ENCODE assay signal across 26 cellular contexts in genomic region chr6:150939399-150939798, GRCh38.
"Had no signal": no experiment of that assay in that cellular context is flagged by ENCODE, and none has a peak within 500 bp of the region (broad histone marks: within the 10 kb centered on the region; RNA-seq: fewer than 3 reads in every experiment).

No MANE protein-coding gene starts in this region.

- H3K27me3 Mint-ChIP-seq: activated B cell treated with CpG ODN at 0.5 μM for 24 hours; activated CD4-positive, alpha-beta T cell treated with anti-CD3 and anti-CD28 coated beads, Interleukin-2, amount 10 ng/mL, durations not matched to agents 7 days and 5 days; activated CD8-positive, alpha-beta memory T cell treated with anti-CD3 and anti-CD28 coated beads, Interleukin-2, amount 10 ng/mL, durations not matched to agents 7 days and 5 days; activated naive CD4-positive, alpha-beta T cell treated with anti-CD3 and anti-CD28 coated beads, Interleukin-2, amount 50 U/mL, for 24 hours; activated T-cell treated with anti-CD3 and anti-CD28 coated beads, Interleukin-2, amount 50 U/mL, for 24 hours; central memory CD8-positive, alpha-beta T cell; T-cell had no signal

- H3K9me3 Mint-ChIP-seq: activated B cell treated with CpG ODN at 0.5 μM for 24 hours; activated CD4-positive, alpha-beta T cell treated with anti-CD3 and anti-CD28 coated beads, Interleukin-2, amount 10 ng/mL, durations not matched to agents 7 days and 5 days; activated naive CD4-positive, alpha-beta T cell treated with anti-CD3 and anti-CD28 coated beads, Interleukin-2, amount 50 U/mL, for 24 hours; activated T-cell treated with anti-CD3 and anti-CD28 coated beads, Interleukin-2, amount 50 U/mL, for 24 hours; activated T-helper 1 cell treated with anti-CD3 and anti-CD28 coated beads, Interleukin-12 subunit alpha, Interleukin-12 subunit beta, Interleukin-2, Interleukin-4 antibody, amounts not matched to agents 30 ng/mL and 10 ng/mL and 1 ng/mL, durations not matched to agents 14 hours and 24 hours and 36 hours; central memory CD8-positive, alpha-beta T cell; T-cell had no signal

- FAIRE-seq: TTC549 had no signal

- H3K36me3 ChIP-seq: breast epithelium had no signal

- DNase-seq: activated B cell treated with CpG ODN at 0.5 μM for 24 hours; activated CD4-positive, alpha-beta T cell treated with anti-CD3 and anti-CD28 coated beads, Interleukin-2, amount 10 ng/mL, durations not matched to agents 7 days and 5 days; activated CD8-positive, alpha-beta memory T cell treated with anti-CD3 and anti-CD28 coated beads, Interleukin-2, amount 10 ng/mL, durations not matched to agents 7 days and 5 days; activated effector memory CD4-positive, alpha-beta T cell treated with Interleukin-2 at 50 U/mL for 16 hours; activated naive CD4-positive, alpha-beta T cell; activated T-cell treated with anti-CD3 and anti-CD28 coated beads, Interleukin-2, amount 50 U/mL, for 24 hours; aorta; KG1; NCI-H1092 treated with DMSO at 0.1 percent for 48 hours; NCI-H1417 treated with DMSO at 0.1 percent for 48 hours; NCI-H1694; NCI-H2029; NCI-H2107; NCI-H345; NCI-H510A; NCI-H526 treated with DMSO at 0.1 percent for 48 hours; NCI-H82; SIG-M5; T-cell; T-helper 2 cell; T1000 had no signal

- ATAC-seq: activated CD8-positive, alpha-beta memory T cell treated with anti-CD3 and anti-CD28 coated beads, Interleukin-2, amount 10 ng/mL, durations not matched to agents 7 days and 5 days; T-cell had no signal

- H3K27ac Mint-ChIP-seq: activated B cell treated with CpG ODN at 0.5 μM for 24 hours; activated CD4-positive, alpha-beta T cell treated with anti-CD3 and anti-CD28 coated beads, Interleukin-2, amount 10 ng/mL, durations not matched to agents 7 days and 5 days; activated CD8-positive, alpha-beta memory T cell treated with anti-CD3 and anti-CD28 coated beads, Interleukin-2, amount 10 ng/mL, durations not matched to agents 7 days and 5 days; activated naive CD4-positive, alpha-beta T cell treated with anti-CD3 and anti-CD28 coated beads, Interleukin-2, amount 50 U/mL, for 24 hours; activated T-cell treated with anti-CD3 and anti-CD28 coated beads, Interleukin-2, amount 50 U/mL, for 24 hours; activated T-helper 1 cell treated with anti-CD3 and anti-CD28 coated beads, Interleukin-12 subunit alpha, Interleukin-12 subunit beta, Interleukin-2, Interleukin-4 antibody, amounts not matched to agents 30 ng/mL and 10 ng/mL and 1 ng/mL, durations not matched to agents 14 hours and 24 hours and 36 hours; T-cell had no signal

- H3K4me1 ChIP-seq: breast epithelium had no signal

- H3K9me3 ChIP-seq: breast epithelium had no signal

- H3K4me1 Mint-ChIP-seq: activated B cell treated with CpG ODN at 0.5 μM for 24 hours; activated CD4-positive, alpha-beta T cell treated with anti-CD3 and anti-CD28 coated beads, Interleukin-2, amount 10 ng/mL, durations not matched to agents 7 days and 5 days; activated CD8-positive, alpha-beta memory T cell treated with anti-CD3 and anti-CD28 coated beads, Interleukin-2, amount 10 ng/mL, durations not matched to agents 7 days and 5 days; activated naive CD4-positive, alpha-beta T cell treated with anti-CD3 and anti-CD28 coated beads, Interleukin-2, amount 50 U/mL, for 24 hours; central memory CD8-positive, alpha-beta T cell; T-cell had no signal

- H3K27me3 ChIP-seq: breast epithelium had no signal

- H3K27ac ChIP-seq: breast epithelium had no signal

- H3K4me3 Mint-ChIP-seq: activated B cell treated with CpG ODN at 0.5 μM for 24 hours; activated CD4-positive, alpha-beta T cell treated with anti-CD3 and anti-CD28 coated beads, Interleukin-2, amount 10 ng/mL, durations not matched to agents 7 days and 5 days; activated CD8-positive, alpha-beta memory T cell treated with anti-CD3 and anti-CD28 coated beads, Interleukin-2, amount 10 ng/mL, durations not matched to agents 7 days and 5 days; activated naive CD4-positive, alpha-beta T cell treated with anti-CD3 and anti-CD28 coated beads, Interleukin-2, amount 50 U/mL, for 24 hours; activated T-cell treated with anti-CD3 and anti-CD28 coated beads, Interleukin-2, amount 50 U/mL, for 24 hours; activated T-helper 1 cell treated with anti-CD3 and anti-CD28 coated beads, Interleukin-12 subunit alpha, Interleukin-12 subunit beta, Interleukin-2, Interleukin-4 antibody, amounts not matched to agents 30 ng/mL and 10 ng/mL and 1 ng/mL, durations not matched to agents 14 hours and 24 hours and 36 hours; central memory CD8-positive, alpha-beta T cell; T-cell had no signal

- H3K4me3 ChIP-seq: breast epithelium had no signal
